In the genomic region with DNA sequence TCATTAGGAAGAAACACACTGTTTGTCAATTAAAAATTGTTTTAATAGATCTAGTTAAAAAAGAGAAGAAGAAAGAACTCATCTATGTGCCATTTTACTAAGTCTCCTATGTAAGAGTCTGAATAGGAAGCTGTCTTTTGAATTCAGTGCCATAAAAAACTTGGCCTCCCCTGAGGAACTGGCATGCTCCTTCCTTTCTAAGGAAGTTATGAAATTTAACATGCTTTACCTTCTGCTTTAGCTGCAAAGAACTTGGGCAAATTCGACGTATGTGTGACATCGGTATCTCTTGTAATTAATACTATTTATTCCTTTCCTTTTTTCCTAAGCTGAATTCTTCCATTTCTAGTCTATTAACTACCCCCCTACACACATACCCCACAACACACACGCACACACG, we compare ENCODE assay signal across 17 cellular contexts. TPM values are rescaled to one million over a fixed set of nuclear protein-coding genes. Genes with fewer than 3 reads are reported as not detected.
DNase-seq lines count a peak whose midpoint lies in the region; ATAC-seq and TF ChIP-seq lines count a peak whose summit lies in the region.
"Had no signal": no experiment of that assay in that cellular context is flagged by ENCODE, and none has a peak within 500 bp of the region (broad histone marks: within the 10 kb centered on the region; RNA-seq: fewer than 3 reads in every experiment).

No MANE protein-coding gene starts in this region.

- H3K79me2 ChIP-seq in OCI-LY1 (ENCODE audit: insufficient read depth, low read length), result peaks cover 33% of the 10 kb centered on the region

- H3K9me3 Mint-ChIP-seq in CD4-positive, alpha-beta T cell, result no peaks in the 10 kb centered on the region
- H3K9me3 Mint-ChIP-seq in immature natural killer cell, result no peaks in the 10 kb centered on the region
- H3K9me3 Mint-ChIP-seq: naive thymus-derived CD4-positive, alpha-beta T cell had no signal

- H2AFZ ChIP-seq in OCI-LY1 (ENCODE audit: low read length), result no peak overlapping the region

- H3K4me3 Mint-ChIP-seq in CD4-positive, alpha-beta T cell, result no peak overlapping the region
- no peak overlapping the region for H3K4me3 Mint-ChIP-seq in immature natural killer cell
- H3K4me3 Mint-ChIP-seq: activated CD4-positive, alpha-beta T cell treated with anti-CD3 and anti-CD28 coated beads for 36 hours; naive thymus-derived CD4-positive, alpha-beta T cell had no signal

- peaks cover 33% of the 10 kb centered on the region for H3K4me1 Mint-ChIP-seq in CD4-positive, alpha-beta T cell (ENCODE audit: low read depth)
- H3K4me1 Mint-ChIP-seq in immature natural killer cell, result peaks cover 35 to 49% of the 10 kb centered on the region in 2 donors

- peak overlapping the region; percentile 14 for H3K27ac Mint-ChIP-seq in CD4-positive, alpha-beta T cell
- H3K27ac Mint-ChIP-seq in immature natural killer cell, result peak overlapping the region in 5 of 6 donors; percentile 6 to 25 (median 11)
- H3K27ac Mint-ChIP-seq: activated CD4-positive, alpha-beta T cell treated with anti-CD3 and anti-CD28 coated beads for 36 hours had no signal

- no peaks in the 10 kb centered on the region for H4K20me1 ChIP-seq in OCI-LY1 (ENCODE audit: insufficient read depth, low read length)

- no peaks in the 10 kb centered on the region for H3F3A ChIP-seq in OCI-LY1 (ENCODE audit: insufficient read depth, low read length)

- no peaks in the 10 kb centered on the region for H3K9me2 ChIP-seq in OCI-LY1 (ENCODE audit: low read depth, low read length)

- H3K4me3 ChIP-seq in OCI-LY1 (ENCODE audit: low read depth, low read length, poor library complexity, severe bottlenecking), result no peak overlapping the region
- H3K4me3 ChIP-seq: HAP-1, SJSA1, suprapubic skin had no signal

- no peak overlapping the region; the same call in 1 of the 2 replicates for H3K4me2 ChIP-seq in OCI-LY1 (ENCODE audit: low read length)

- H3K36me3 Mint-ChIP-seq in CD4-positive, alpha-beta T cell (ENCODE audit: low read depth), result peaks cover 56% of the 10 kb centered on the region
- peaks cover 10 to 18% (median 15%) of the 10 kb centered on the region in 3 donors for H3K36me3 Mint-ChIP-seq in immature natural killer cell

- H3K9ac ChIP-seq in OCI-LY1 (ENCODE audit: low read length), result no peak overlapping the region

- no peak overlapping the region for H3K27ac ChIP-seq in CD4-positive, alpha-beta T cell (ENCODE audit: low read depth, low read length)
- peak overlapping the region; percentile 8 for H3K27ac ChIP-seq in OCI-LY1 (ENCODE audit: low read depth, low read length, poor library complexity, severe bottlenecking)
- H3K27ac ChIP-seq: brain microvascular endothelial cell, SJSA1, suprapubic skin had no signal

- TF ChIP-seq CTCF in CD4-positive, alpha-beta T cell (IDR thresholded peaks at IDR 0.05), result no peak
- no peak for TF ChIP-seq CTCF in OCI-LY1 (IDR thresholded peaks at IDR 0.05; ENCODE audit: low read length)

- no peaks in the 10 kb centered on the region for H3K27me3 Mint-ChIP-seq in CD4-positive, alpha-beta T cell
- peaks cover 0 to 3% (median 1%) of the 10 kb centered on the region in 3 donors for H3K27me3 Mint-ChIP-seq in immature natural killer cell (ENCODE audit: low read depth in 3 of 3)
- H3K27me3 Mint-ChIP-seq: activated CD4-positive, alpha-beta T cell treated with anti-CD3 and anti-CD28 coated beads for 36 hours; naive thymus-derived CD4-positive, alpha-beta T cell had no signal

- intact Hi-C loops in CD4-positive, alpha-beta T cell (cut with DNase I, micrococcal nuclease), result no loop called here

- no peaks in the 10 kb centered on the region for H3K27me3 ChIP-seq in CD4-positive, alpha-beta T cell (ENCODE audit: control insufficient read depth, insufficient read depth, low read length)
- no peaks in the 10 kb centered on the region for H3K27me3 ChIP-seq in OCI-LY1 (ENCODE audit: insufficient read depth, low read length)
- H3K27me3 ChIP-seq: brain microvascular endothelial cell, SJSA1, suprapubic skin had no signal

- ATAC-seq in CD4-positive, alpha-beta T cell (ENCODE audit: poor library complexity), result no peak
- ATAC-seq in HG03135 (IDR thresholded peaks at IDR 0.05; ENCODE audit: unreplicated experiment), result no peak
- ATAC-seq: activated CD4-positive, alpha-beta T cell treated with anti-CD3 and anti-CD28 coated beads for 36 hours; naive thymus-derived CD4-positive, alpha-beta T cell had no signal

- H3K9me3 ChIP-seq in CD4-positive, alpha-beta T cell (ENCODE audit: control insufficient read depth, low read length), result no peaks in the 10 kb centered on the region
- no peaks in the 10 kb centered on the region for H3K9me3 ChIP-seq in OCI-LY1 (ENCODE audit: low read length)
- H3K9me3 ChIP-seq: HAP-1, SJSA1, suprapubic skin had no signal

- H3K4me1 ChIP-seq in OCI-LY1 (ENCODE audit: insufficient read depth, low read length, severe bottlenecking), result peaks cover 63% of the 10 kb centered on the region
- H3K4me1 ChIP-seq: SJSA1 had no signal

- POLR2A ChIA-PET in CD4-positive, alpha-beta T cell (lab: Charles Lee), result no interaction called here

- CTCF ChIA-PET in CD4-positive, alpha-beta T cell (lab: Charles Lee), result interaction anchor here (1.6 kb wide), 2 partner anchors 12 to 20 kb away, joined by 4 to 5 read pairs; a partner anchor contains a TSS

- peaks cover 38% of the 10 kb centered on the region for H3K36me3 ChIP-seq in OCI-LY1 (ENCODE audit: insufficient read depth, low read length)
- H3K36me3 ChIP-seq: brain microvascular endothelial cell had no signal

- no peak for DNase-seq in CD4-positive, alpha-beta T cell
- DNase-seq in Kasumi-1 (lab: John Stamatoyannopoulos, UW), result peak; percentile 65 to 79
- no peak for DNase-seq in immature natural killer cell
- DNase-seq in DMS53 (lab: John Stamatoyannopoulos, UW), result no peak
- no peak for DNase-seq in NCI-H526 (lab: John Stamatoyannopoulos, UW)
- DNase-seq: activated CD4-positive, alpha-beta T cell treated with anti-CD3 and anti-CD28 coated beads for 36 hours; activated T-cell treated with anti-CD3 and anti-CD28 coated beads, Interleukin-2, amount 50 U/mL, for 1 hour; brain microvascular endothelial cell; midbrain; naive thymus-derived CD4-positive, alpha-beta T cell; NCI-H1694 treated with DMSO at 0.1 percent for 48 hours; stimulated activated naive CD4-positive, alpha-beta T cell had no signal

RNA-seq across cellular contexts. Expression of a gene that starts 12.5 kb away (rescaled TPM):
- total RNA-seq in CD4-positive, alpha-beta T cell, result 1 to 10 TPM; 8.3 to 9.5 TPM
- polyA plus RNA-seq in immature natural killer cell, result 100 to 1,000 TPM in 1 of 3 donors, 10 to 100 TPM in 2; 76.1 to 109 (median 78.1) TPM

RNA-seq across cellular contexts. Expression of a gene that starts 20.7 kb away (rescaled TPM):
- 100 to 1,000 TPM; 103 to 107 TPM for total RNA-seq in CD4-positive, alpha-beta T cell
- polyA plus RNA-seq in immature natural killer cell, result 10 to 100 TPM; 12.5 to 20.2 (median 18.8) TPM

Comparison
In these comparisons a context has a peak if more than half of its experiments do, and no peak if none do; other contexts are left out.
1. DNase-seq: peak in Kasumi-1 (2 of 2); none in CD4-positive, alpha-beta T cell (0 of 10), immature natural killer cell (0 of 3), DMS53 (single experiment) and NCI-H526 (0 of 2).